ENCODE assay signal across 1 cellular context in the genomic region with DNA sequence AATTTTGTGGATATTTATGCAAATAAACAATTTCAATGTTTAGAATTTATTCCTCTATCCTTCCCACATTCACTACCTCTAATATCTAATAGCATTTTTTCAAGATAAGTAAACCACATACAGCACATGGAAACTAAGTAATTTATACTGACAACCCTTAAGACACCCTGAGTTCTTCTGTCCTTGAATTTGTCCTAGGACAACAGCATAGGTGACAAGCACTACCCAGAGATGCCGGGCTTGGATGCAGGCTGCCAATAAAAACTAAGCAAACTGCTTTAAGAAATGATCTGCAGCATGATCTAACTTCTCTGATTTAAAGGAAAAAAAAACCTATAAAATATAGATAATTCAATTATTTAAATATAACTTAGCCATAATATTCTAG.
TF ChIP-seq lines count a peak whose summit lies in the region.

No MANE protein-coding gene starts in this region.

TF ChIP-seq in HepG2, 621 proteins besides CTCF, POLR2A, EP300 and RAD21 (continued from another document):
- TF ChIP-seq, protein P1, sequence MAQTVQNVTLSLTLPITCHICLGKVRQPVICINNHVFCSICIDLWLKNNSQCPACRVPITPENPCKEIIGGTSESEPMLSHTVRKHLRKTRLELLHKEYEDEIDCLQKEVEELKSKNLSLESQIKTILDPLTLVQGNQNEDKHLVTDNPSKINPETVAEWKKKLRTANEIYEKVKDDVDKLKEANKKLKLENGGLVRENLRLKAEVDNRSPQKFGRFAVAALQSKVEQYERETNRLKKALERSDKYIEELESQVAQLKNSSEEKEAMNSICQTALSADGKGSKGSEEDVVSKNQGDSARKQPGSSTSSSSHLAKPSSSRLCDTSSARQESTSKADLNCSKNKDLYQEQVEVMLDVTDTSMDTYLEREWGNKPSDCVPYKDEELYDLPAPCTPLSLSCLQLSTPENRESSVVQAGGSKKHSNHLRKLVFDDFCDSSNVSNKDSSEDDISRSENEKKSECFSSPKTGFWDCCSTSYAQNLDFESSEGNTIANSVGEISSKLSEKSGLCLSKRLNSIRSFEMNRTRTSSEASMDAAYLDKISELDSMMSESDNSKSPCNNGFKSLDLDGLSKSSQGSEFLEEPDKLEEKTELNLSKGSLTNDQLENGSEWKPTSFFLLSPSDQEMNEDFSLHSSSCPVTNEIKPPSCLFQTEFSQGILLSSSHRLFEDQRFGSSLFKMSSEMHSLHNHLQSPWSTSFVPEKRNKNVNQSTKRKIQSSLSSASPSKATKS (CRISPR knock-in tag; IDR thresholded peaks at IDR 0.05) = no peak
- TF ChIP-seq SOX13 (IDR thresholded peaks at IDR 0.05) (no peak), SOX13 (CRISPR knock-in tag; conservative IDR thresholded peaks at IDR 0.05 in 1 of 2, IDR thresholded peaks at IDR 0.05 in 1 of 2) (no peak)
- TF ChIP-seq, protein P2, sequence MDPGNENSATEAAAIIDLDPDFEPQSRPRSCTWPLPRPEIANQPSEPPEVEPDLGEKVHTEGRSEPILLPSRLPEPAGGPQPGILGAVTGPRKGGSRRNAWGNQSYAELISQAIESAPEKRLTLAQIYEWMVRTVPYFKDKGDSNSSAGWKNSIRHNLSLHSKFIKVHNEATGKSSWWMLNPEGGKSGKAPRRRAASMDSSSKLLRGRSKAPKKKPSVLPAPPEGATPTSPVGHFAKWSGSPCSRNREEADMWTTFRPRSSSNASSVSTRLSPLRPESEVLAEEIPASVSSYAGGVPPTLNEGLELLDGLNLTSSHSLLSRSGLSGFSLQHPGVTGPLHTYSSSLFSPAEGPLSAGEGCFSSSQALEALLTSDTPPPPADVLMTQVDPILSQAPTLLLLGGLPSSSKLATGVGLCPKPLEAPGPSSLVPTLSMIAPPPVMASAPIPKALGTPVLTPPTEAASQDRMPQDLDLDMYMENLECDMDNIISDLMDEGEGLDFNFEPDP (CRISPR knock-in tag; conservative IDR thresholded peaks at IDR 0.05) = no peak
